ENCODE assay signal across 25 cellular contexts in the genomic region with DNA sequence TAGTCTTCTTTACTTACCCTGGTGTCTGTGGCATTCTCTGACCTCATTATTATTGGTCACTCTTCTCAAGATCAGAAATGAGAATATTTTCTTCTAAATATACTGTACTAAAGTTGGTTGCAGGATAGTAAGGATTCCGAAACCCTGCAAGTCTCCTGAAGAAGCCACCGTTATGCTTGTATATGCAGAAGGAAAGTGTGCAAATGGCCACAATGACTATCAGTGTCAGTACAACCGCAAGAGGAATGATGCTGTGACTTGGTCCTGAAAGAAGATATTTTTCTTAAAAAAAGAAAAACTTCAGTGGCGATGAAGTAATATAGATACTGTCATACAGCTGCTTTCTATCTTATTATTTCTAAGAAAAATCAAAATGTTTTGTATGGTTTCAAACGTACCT.
"Had no signal": no experiment of that assay in that cellular context is flagged by ENCODE, and none has a peak within 500 bp of the region (broad histone marks: within the 10 kb centered on the region; RNA-seq: fewer than 3 reads in every experiment).

No MANE protein-coding gene starts in this region.

- H3K27me3 ChIP-seq: esophagus squamous epithelium, gastrocnemius medialis, neutrophil, right atrium auricular region, spleen, suprapubic skin, transverse colon, upper lobe of right lung, uterus had no signal

- H3K9ac ChIP-seq: parathyroid adenoma had no signal

- H3K4me3 ChIP-seq: coronary artery, esophagus squamous epithelium, gastrocnemius medialis, mucosa of descending colon, right atrium auricular region, skin epidermis, spleen, suprapubic skin, transverse colon, upper lobe of right lung, uterus had no signal

- H3K27me3 Mint-ChIP-seq: naive B cell, progenitor cell of endocrine pancreas had no signal

- H3K36me3 Mint-ChIP-seq: mesothelial cell of epicardium; naive B cell; natural killer cell treated with Interleukin-12 subunit alpha and Interleukin-12 subunit beta and Interleukin-15 and Interleukin-18, amount 100 ng/mL, for 72 hours had no signal

- H3K4me3 Mint-ChIP-seq: mesothelial cell of epicardium; naive B cell; natural killer cell treated with Interleukin-12 subunit alpha and Interleukin-12 subunit beta and Interleukin-15 and Interleukin-18, amount 100 ng/mL, for 72 hours; neural crest cell; stimulated activated naive CD8-positive, alpha-beta T cell treated with anti-CD3 and anti-CD28 coated beads, Interleukin-15, amount 100 ng/mL, for 72 hours had no signal

- H3K27ac Mint-ChIP-seq: naive B cell; natural killer cell treated with Interleukin-12 subunit alpha and Interleukin-12 subunit beta and Interleukin-15 and Interleukin-18, amount 100 ng/mL, for 72 hours; progenitor cell of endocrine pancreas; stimulated activated naive CD8-positive, alpha-beta T cell treated with anti-CD3 and anti-CD28 coated beads, Interleukin-15, amount 100 ng/mL, for 72 hours had no signal

- DNase-seq: effector memory CD4-positive, alpha-beta T cell; erythroblast; esophagus squamous epithelium; gastrocnemius medialis; head of caudate nucleus; kidney; mucosa of descending colon; naive B cell; spleen; stimulated activated naive CD4-positive, alpha-beta T cell; stimulated activated naive CD8-positive, alpha-beta T cell treated with anti-CD3 and anti-CD28 coated beads, Interleukin-15, amount 100 ng/mL, for 72 hours; transverse colon; upper lobe of right lung; uterus had no signal

- H3K36me3 ChIP-seq: esophagus squamous epithelium, gastrocnemius medialis, neutrophil, right atrium auricular region, spleen, suprapubic skin, transverse colon, upper lobe of right lung, uterus had no signal

- H3K9me3 ChIP-seq: esophagus squamous epithelium, gastrocnemius medialis, mucosa of descending colon, neutrophil, right atrium auricular region, spleen, suprapubic skin, transverse colon, upper lobe of right lung, uterus had no signal

- H3K4me1 Mint-ChIP-seq: naive B cell; neural crest cell; stimulated activated naive CD8-positive, alpha-beta T cell treated with anti-CD3 and anti-CD28 coated beads, Interleukin-15, amount 100 ng/mL, for 72 hours had no signal

- H3K4me1 ChIP-seq: esophagus squamous epithelium, parathyroid adenoma, spleen, upper lobe of right lung, uterus had no signal

- ATAC-seq: gastrocnemius medialis; left lobe of liver; mucosa of descending colon; natural killer cell treated with Interleukin-12 subunit alpha and Interleukin-12 subunit beta and Interleukin-15 and Interleukin-18, amount 100 ng/mL, for 72 hours; stimulated activated naive CD8-positive, alpha-beta T cell treated with anti-CD3 and anti-CD28 coated beads, Interleukin-15, amount 100 ng/mL, for 72 hours; upper lobe of right lung had no signal

- H3K9me3 Mint-ChIP-seq: mesothelial cell of epicardium; naive B cell; natural killer cell treated with Interleukin-12 subunit alpha and Interleukin-12 subunit beta and Interleukin-15 and Interleukin-18, amount 100 ng/mL, for 72 hours; neural crest cell; stimulated activated naive CD8-positive, alpha-beta T cell treated with anti-CD3 and anti-CD28 coated beads, Interleukin-15, amount 100 ng/mL, for 72 hours had no signal
